ENCODE assay signal across 21 cellular contexts in the genomic region with DNA sequence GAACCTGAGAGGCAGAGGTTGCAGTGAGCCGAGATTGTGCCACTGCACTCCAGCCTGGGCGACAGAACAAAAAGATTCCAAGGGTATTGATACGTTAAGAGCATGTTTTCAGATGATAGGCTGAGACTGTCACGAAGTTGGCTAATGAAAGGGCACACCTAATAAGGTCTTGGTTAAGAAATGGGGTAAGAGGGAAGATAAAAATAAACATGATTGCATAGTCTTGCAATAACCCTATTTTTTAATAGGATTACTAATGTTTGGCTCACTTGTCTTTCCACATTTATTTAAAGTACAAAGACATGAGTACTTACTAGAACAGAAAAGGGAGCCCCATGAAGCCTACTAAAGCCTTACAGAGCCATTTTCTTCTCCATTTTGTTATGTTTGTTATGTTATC.
"Had no signal": no experiment of that assay in that cellular context is flagged by ENCODE, and none has a peak within 500 bp of the region (broad histone marks: within the 10 kb centered on the region; RNA-seq: fewer than 3 reads in every experiment).

No MANE protein-coding gene starts in this region.

- H3K4me1 ChIP-seq: parathyroid adenoma, testis had no signal

- H3K9me3 ChIP-seq: lower lobe of right lung, SK-N-SH, testis had no signal

- H3K79me2 ChIP-seq: parathyroid adenoma had no signal

- H3K36me3 Mint-ChIP-seq: mesothelial cell of epicardium; stimulated activated memory B cell treated with anti-CD40 and anti-IgM and Interleukin-4, amounts not matched to agents 10 μg/mL and 1 μg/mL and 100 μg/mL, for 72 hours; WTC11 had no signal

- H3K9ac ChIP-seq: parathyroid adenoma, SK-N-SH had no signal

- H2AFZ ChIP-seq: parathyroid adenoma had no signal

- H3K36me3 ChIP-seq: brain microvascular endothelial cell had no signal

- ATAC-seq: lower lobe of right lung; sciatic nerve; stimulated activated memory B cell treated with anti-CD40 and anti-IgM and Interleukin-4, amounts not matched to agents 10 μg/mL and 1 μg/mL and 100 μg/mL, for 72 hours; WTC11 had no signal

- H3K4me3 ChIP-seq: lower lobe of right lung, testis had no signal

- H3K27ac Mint-ChIP-seq: activated CD4-positive, alpha-beta memory T cell treated with anti-CD3 and anti-CD28 coated beads, Interleukin-2, amount 10 ng/mL, durations not matched to agents 7 days and 5 days; activated naive CD4-positive, alpha-beta T cell treated with anti-CD3 and anti-CD28 coated beads for 36 hours; activated T-cell treated with anti-CD3 and anti-CD28 coated beads, Interleukin-2, amount 50 U/mL, for 24 hours; activated T-helper 2 cell treated with anti-CD3 and anti-CD28 coated beads, Interferon-gamma antibody, Interleukin-2, Interleukin-4, amounts not matched to agents 10 μg/mL and 5 μg/mL and 100 μg/mL, durations not matched to agents 14 hours and 24 hours and 36 hours; dendritic cell treated with granulocyte-macrophage colony-stimulating factor and Interleukin-4, amounts not matched to agents 40 ng/mL and 50 ng/mL, for 4 days; mesothelial cell of epicardium; nephron; stimulated activated memory B cell treated with anti-CD40 and anti-IgM and Interleukin-4, amounts not matched to agents 10 μg/mL and 1 μg/mL and 100 μg/mL, for 72 hours; T-helper 2 cell treated with Interferon-gamma antibody and Interleukin-4, amounts not matched to agents 5 μg/mL and 100 μg/mL, for 36 hours; WTC11 had no signal

- H3K9me3 Mint-ChIP-seq: activated CD4-positive, alpha-beta memory T cell treated with anti-CD3 and anti-CD28 coated beads, Interleukin-2, amount 10 ng/mL, durations not matched to agents 7 days and 5 days; activated naive CD4-positive, alpha-beta T cell treated with anti-CD3 and anti-CD28 coated beads for 36 hours; activated T-cell treated with anti-CD3 and anti-CD28 coated beads, Interleukin-2, amount 50 U/mL, for 24 hours; activated T-helper 2 cell treated with anti-CD3 and anti-CD28 coated beads, Interferon-gamma antibody, Interleukin-2, Interleukin-4, amounts not matched to agents 10 μg/mL and 5 μg/mL and 100 μg/mL, durations not matched to agents 14 hours and 24 hours and 36 hours; dendritic cell treated with granulocyte-macrophage colony-stimulating factor and Interleukin-4, amounts not matched to agents 40 ng/mL and 50 ng/mL, for 4 days; mesothelial cell of epicardium; nephron; stimulated activated memory B cell treated with anti-CD40 and anti-IgM and Interleukin-4, amounts not matched to agents 10 μg/mL and 1 μg/mL and 100 μg/mL, for 72 hours; T-helper 2 cell treated with Interferon-gamma antibody and Interleukin-4, amounts not matched to agents 5 μg/mL and 100 μg/mL, for 36 hours; WTC11 had no signal

- H3K27me3 Mint-ChIP-seq: activated CD4-positive, alpha-beta memory T cell treated with anti-CD3 and anti-CD28 coated beads, Interleukin-2, amount 10 ng/mL, durations not matched to agents 7 days and 5 days; activated T-cell treated with anti-CD3 and anti-CD28 coated beads, Interleukin-2, amount 50 U/mL, for 24 hours; dendritic cell treated with granulocyte-macrophage colony-stimulating factor and Interleukin-4, amounts not matched to agents 40 ng/mL and 50 ng/mL, for 4 days had no signal

- H3K27ac ChIP-seq: brain microvascular endothelial cell, lower lobe of right lung, parathyroid adenoma, testis had no signal

- DNase-seq: activated CD4-positive, alpha-beta memory T cell treated with anti-CD3 and anti-CD28 coated beads, Interleukin-2, amount 10 ng/mL, durations not matched to agents 7 days and 5 days; activated CD4-positive, alpha-beta T cell treated with anti-CD3 and anti-CD28 coated beads for 4 hours; activated naive CD4-positive, alpha-beta T cell treated with anti-CD3 and anti-CD28 coated beads for 36 hours; activated T-cell treated with anti-CD3 and anti-CD28 coated beads, Interleukin-2, amount 50 U/mL, for 24 hours; aorta; brain microvascular endothelial cell; effector CD8-positive, alpha-beta T cell; left cardiac atrium; SK-N-SH; stimulated activated CD4-positive, alpha-beta T cell treated with anti-CD3 and anti-CD28 coated beads, Interleukin-4, amount 100 ng/mL, for 24 hours; testis had no signal

- H3K27me3 ChIP-seq: brain microvascular endothelial cell, testis had no signal

- H3K4me3 Mint-ChIP-seq: activated CD4-positive, alpha-beta memory T cell treated with anti-CD3 and anti-CD28 coated beads, Interleukin-2, amount 10 ng/mL, durations not matched to agents 7 days and 5 days; activated naive CD4-positive, alpha-beta T cell treated with anti-CD3 and anti-CD28 coated beads for 36 hours; activated T-cell treated with anti-CD3 and anti-CD28 coated beads, Interleukin-2, amount 50 U/mL, for 24 hours; dendritic cell treated with granulocyte-macrophage colony-stimulating factor and Interleukin-4, amounts not matched to agents 40 ng/mL and 50 ng/mL, for 4 days; mesothelial cell of epicardium; nephron; stimulated activated memory B cell treated with anti-CD40 and anti-IgM and Interleukin-4, amounts not matched to agents 10 μg/mL and 1 μg/mL and 100 μg/mL, for 72 hours; T-helper 2 cell treated with Interferon-gamma antibody and Interleukin-4, amounts not matched to agents 5 μg/mL and 100 μg/mL, for 36 hours; WTC11 had no signal

- H3K4me1 Mint-ChIP-seq: stimulated activated memory B cell treated with anti-CD40 and anti-IgM and Interleukin-4, amounts not matched to agents 10 μg/mL and 1 μg/mL and 100 μg/mL, for 72 hours had no signal

- H3K4me2 ChIP-seq: SK-N-SH had no signal
